Comparison of ENCODE assay signal across 14 cellular contexts in genomic region chr1:9251501-9251900, GRCh38. TPM values are rescaled to one million over a fixed set of nuclear protein-coding genes. Genes with fewer than 3 reads are reported as not detected.
A peak's percentile ranks its signal among the peaks of the same experiment; 100 is the strongest.
DNase-seq lines count a peak whose midpoint lies in the region; TF ChIP-seq lines count a peak whose summit lies in the region.
"Had no signal": no experiment of that assay in that cellular context is flagged by ENCODE, and none has a peak within 500 bp of the region (broad histone marks: within the 10 kb centered on the region; RNA-seq: fewer than 3 reads in every experiment).

No MANE protein-coding gene starts in this region.

- intact Hi-C loops in esophagus squamous epithelium (cut with DNase I) = no loop called here

- peak overlapping the region; percentile 85 for H3K27ac ChIP-seq in WERI-Rb-1
- H3K27ac ChIP-seq in esophagus squamous epithelium = peak overlapping the region in 3 of 4 donors; percentile 75 to 82 (median 80)
- H3K27ac ChIP-seq in subcutaneous abdominal adipose tissue (ENCODE audit: low read depth, low read length) = no peak overlapping the region
- H3K27ac ChIP-seq: SJCRH30 had no signal

- WGBS in esophagus squamous epithelium, 2 donors = 77 to 78% methylated on average over 4 to 5 of the region's 6 CpGs

- peaks cover 36 to 69% (median 43%) of the 10 kb centered on the region in 3 donors for H3K4me1 ChIP-seq in esophagus squamous epithelium
- peaks cover 6 to 36% (median 31%) of the 10 kb centered on the region in 5 donors for H3K4me1 ChIP-seq in subcutaneous abdominal adipose tissue (ENCODE audit: control insufficient read depth in 5 of 5, insufficient read depth in 5 of 5, low read length in 5 of 5)

- H3K9ac ChIP-seq in subcutaneous abdominal adipose tissue (ENCODE audit: low read length in 5 of 5) = peak overlapping the region in 3 of 5 donors; percentile 19 to 69 (median 21)

- no peak for TF ChIP-seq CTCF in WERI-Rb-1 (IDR thresholded peaks at IDR 0.05; ENCODE audit: low read depth, low read length)
- TF ChIP-seq CTCF in esophagus squamous epithelium (IDR thresholded peaks at IDR 0.05) = no peak
- no peak for TF ChIP-seq CTCF in GM10248 (IDR thresholded peaks at IDR 0.05; ENCODE audit: control extremely low read depth, extremely low read depth, low read depth, missing control alignments)

- TF ChIP-seq POLR2A in esophagus squamous epithelium (IDR thresholded peaks at IDR 0.05) = no peak

- DNase-seq in WERI-Rb-1 = peak; percentile 93
- no peak for DNase-seq in esophagus squamous epithelium (lab: John Stamatoyannopoulos, UW)
- peak; percentile 6 for DNase-seq in midbrain (lab: John Stamatoyannopoulos, UW)
- no peak for DNase-seq in GM19240 (ENCODE audit: insufficient read length, low spot score)
- DNase-seq in GM10248 (ENCODE audit: extremely low spot score) = no peak
- DNase-seq in GOT3 (lab: John Stamatoyannopoulos, UW) = no peak
- DNase-seq in NCI-H526 treated with DMSO at 0.1 percent for 48 hours (lab: John Stamatoyannopoulos, UW) = no peak
- DNase-seq: activated CD4-positive, alpha-beta T cell treated with anti-CD3 and anti-CD28 coated beads, Interleukin-2, amount 10 ng/mL, durations not matched to agents 7 days and 5 days; activated naive CD8-positive, alpha-beta T cell treated with anti-CD3 and anti-CD28 coated beads, Interleukin-2, amount 50 U/mL, for 24 hours; activated T-cell treated with anti-CD3 and anti-CD28 coated beads, Interleukin-2, amount 50 U/mL, for 4 hours; DMS153; NCI-H2029; SJCRH30 had no signal

- POLR2A ChIA-PET in GM10248 (lab: Yijun Ruan, JAX) = no interaction called here

- H3K4me3 ChIP-seq in WERI-Rb-1 (ENCODE audit: low read depth, low read length) (peak overlapping the region; percentile 30; the same call in 1 of the 2 replicates), esophagus squamous epithelium (no peak overlapping the region), subcutaneous abdominal adipose tissue (ENCODE audit: low read depth in 1 of 5, low read length in 5 of 5) (peak overlapping the region in 2 of 5 donors; percentile 5 to 28)
- H3K4me3 ChIP-seq: SJCRH30 had no signal

- CTCF ChIA-PET in GM10248 (lab: Yijun Ruan, JAX) = interaction anchor here (1.3 to 3.0 kb wide), 3 partner anchors 11 to 141 kb away, joined by 3 to 9 read pairs (median 5); partner anchors contain the start of gene H6PD

- H3K36me3 ChIP-seq in WERI-Rb-1 (no peaks in the 10 kb centered on the region; the same call in 1 of the 2 replicates), esophagus squamous epithelium (peaks cover 6 to 58% (median 9%) of the 10 kb centered on the region in 3 donors), subcutaneous abdominal adipose tissue (ENCODE audit: control insufficient read depth in 5 of 5, insufficient read depth in 5 of 5, low read length in 5 of 5) (peaks cover 0 to 53% (median 25%) of the 10 kb centered on the region in 5 donors)
- H3K36me3 ChIP-seq: SJCRH30 had no signal

- H3K9me3 ChIP-seq in WERI-Rb-1 (ENCODE audit: severe bottlenecking) (no peaks in the 10 kb centered on the region), esophagus squamous epithelium (no peaks in the 10 kb centered on the region), subcutaneous abdominal adipose tissue (ENCODE audit: control insufficient read depth in 5 of 5, low read length in 5 of 5) (no peaks in the 10 kb centered on the region)
- H3K9me3 ChIP-seq: SJCRH30 had no signal

- H3K27me3 ChIP-seq in WERI-Rb-1 (ENCODE audit: insufficient read depth, low read depth, severe bottlenecking) (no peaks in the 10 kb centered on the region), esophagus squamous epithelium (no peaks in the 10 kb centered on the region), subcutaneous abdominal adipose tissue (ENCODE audit: control insufficient read depth in 5 of 5, insufficient read depth in 4 of 5, low read length in 5 of 5) (no peaks in the 10 kb centered on the region)
- H3K27me3 ChIP-seq: SJCRH30 had no signal

RNA-seq across cellular contexts. Expression of gene H6PD, which starts 16.9 kb away (rescaled TPM):
- 10 to 100 TPM; 10.6 to 35.5 (median 18.7) TPM for total RNA-seq in esophagus squamous epithelium

RNA-seq across cellular contexts. Expression of gene SPSB1, which starts 41.2 kb away (rescaled TPM):
- total RNA-seq in esophagus squamous epithelium = 10 to 100 TPM; 15.2 to 35.5 (median 25.2) TPM

Comparison
In these comparisons a context has a peak if more than half of its experiments do, and no peak if none do; other contexts are left out.
1. DNase-seq: peak in WERI-Rb-1 (single experiment) and midbrain (single experiment); none in esophagus squamous epithelium (single experiment), GM19240 (single experiment), GM10248 (single experiment), GOT3 (single experiment) and NCI-H526 treated with DMSO at 0.1 percent for 48 hours (single experiment).